8 cellular contexts compared by ENCODE assay signal in genomic region chrX:94058728-94059382, GRCh38.
DNase-seq lines count a peak whose midpoint lies in the region; ATAC-seq, FAIRE-seq and TF ChIP-seq lines count a peak whose summit lies in the region.

No MANE protein-coding gene starts in this region.

- ATAC-seq in lower lobe of right lung (peak in 1 of 2 donors; percentile 70), GM18519 (IDR thresholded peaks at IDR 0.05; ENCODE audit: low FRiP score, unreplicated experiment) (no peak)

- no peaks in the 10 kb centered on the region for H3K27me3 ChIP-seq in lower lobe of right lung (ENCODE audit: low read depth)
- no peaks in the 10 kb centered on the region for H3K27me3 ChIP-seq in esophagus squamous epithelium

- WGBS in esophagus squamous epithelium, 2 donors: 28 to 33% methylated on average over 9 of the region's 9 CpGs

- peak; percentile 28 for TF ChIP-seq CTCF in lower lobe of right lung (IDR thresholded peaks at IDR 0.05)
- TF ChIP-seq CTCF in esophagus squamous epithelium (IDR thresholded peaks at IDR 0.05): peak in 2 of 6 experiments; percentile 3 to 26

- H3K4me3 ChIP-seq in lower lobe of right lung: no peak overlapping the region
- no peak overlapping the region for H3K4me3 ChIP-seq in esophagus squamous epithelium

- no peaks in the 10 kb centered on the region for H3K36me3 ChIP-seq in lower lobe of right lung
- no peaks in the 10 kb centered on the region for H3K36me3 ChIP-seq in esophagus squamous epithelium

- no peaks in the 10 kb centered on the region for H3K4me1 ChIP-seq in lower lobe of right lung
- H3K4me1 ChIP-seq in esophagus squamous epithelium: no peaks in the 10 kb centered on the region

- H3K9me3 ChIP-seq in lower lobe of right lung (no peaks in the 10 kb centered on the region), esophagus squamous epithelium (no peaks in the 10 kb centered on the region)

- FAIRE-seq in GM19239 (lab: Jason Lieb, UNC): no peak

- intact Hi-C loops in lower lobe of right lung (cut with DNase I): no loop called here
- intact Hi-C loops in esophagus squamous epithelium (cut with DNase I): no loop called here

- H3K27ac ChIP-seq in lower lobe of right lung (no peak overlapping the region), esophagus squamous epithelium (no peak overlapping the region)

- TF ChIP-seq POLR2A in esophagus squamous epithelium (IDR thresholded peaks at IDR 0.05): no peak

- peak; percentile 4 for DNase-seq in GM03348 (ENCODE audit: low spot score)
- peak; percentile 0 to 12 for DNase-seq in Kasumi-1 (lab: John Stamatoyannopoulos, UW)
- peak; percentile 5 for DNase-seq in astrocyte of the hippocampus (ENCODE audit: low read depth, low spot score)
- no peak for DNase-seq in lower lobe of right lung
- DNase-seq in esophagus squamous epithelium (lab: John Stamatoyannopoulos, UW): no peak
- no peak for DNase-seq in GM19239 (ENCODE audit: insufficient read length, low spot score)
- DNase-seq in DMS153 treated with DMSO at 0.1 percent for 48 hours (lab: John Stamatoyannopoulos, UW; ENCODE audit: unreplicated experiment): no peak

Comparison
In these comparisons a context has a peak if more than half of its experiments do, and no peak if none do; other contexts are left out.
1. DNase-seq: peak in GM03348 (single experiment), Kasumi-1 (2 of 2) and astrocyte of the hippocampus (single experiment); none in lower lobe of right lung (single experiment), esophagus squamous epithelium (single experiment), GM19239 (single experiment) and DMS153 treated with DMSO at 0.1 percent for 48 hours (single experiment).